In the genomic region with DNA sequence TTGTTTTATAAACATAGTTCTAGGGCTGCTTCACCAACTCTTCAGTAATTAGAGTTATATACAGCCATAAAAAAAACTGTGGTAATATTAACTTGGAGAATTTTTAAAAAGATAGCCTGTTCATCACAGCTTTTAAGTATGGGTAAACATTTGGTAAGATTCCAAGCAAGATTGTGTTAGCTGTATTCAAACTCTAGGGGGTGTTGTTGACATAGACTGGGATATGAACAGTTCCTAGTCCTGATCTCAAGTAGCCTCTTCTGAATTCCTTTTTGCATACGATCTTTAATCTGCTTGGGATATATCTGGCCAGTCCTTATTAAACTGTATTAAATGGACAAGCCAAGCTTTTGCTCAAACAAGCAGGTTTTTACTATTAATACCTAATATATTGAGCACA, we compare ENCODE assay signal across 8 cellular contexts. TPM values are rescaled to one million over a fixed set of nuclear protein-coding genes. Genes with fewer than 3 reads are reported as not detected.
DNase-seq lines count a peak whose midpoint lies in the region; ATAC-seq, FAIRE-seq and TF ChIP-seq lines count a peak whose summit lies in the region.

No MANE protein-coding gene starts in this region.

- H3K9me3 ChIP-seq in Peyer's patch (no peaks in the 10 kb centered on the region), esophagus squamous epithelium (no peaks in the 10 kb centered on the region), pancreas (no peaks in the 10 kb centered on the region)

- peaks cover 0 to 3% (median 0%) of the 10 kb centered on the region in 4 donors for H3K4me1 ChIP-seq in Peyer's patch
- peaks cover 0 to 34% (median 9%) of the 10 kb centered on the region in 3 donors for H3K4me1 ChIP-seq in esophagus squamous epithelium
- H3K4me1 ChIP-seq in pancreas = peaks cover 0 to 15% (median 11%) of the 10 kb centered on the region in 3 donors

- ATAC-seq in pancreas (peak in 3 of 4 donors; percentile 63 to 90 (median 87)), GM21825 (IDR thresholded peaks at IDR 0.05; ENCODE audit: unreplicated experiment) (no peak)

- no peaks in the 10 kb centered on the region for H3K27me3 ChIP-seq in Peyer's patch
- H3K27me3 ChIP-seq in esophagus squamous epithelium = no peaks in the 10 kb centered on the region
- no peaks in the 10 kb centered on the region for H3K27me3 ChIP-seq in pancreas

- no peak for FAIRE-seq in pancreas (lab: Jason Lieb, UNC)

- H3K36me3 ChIP-seq in Peyer's patch (peaks cover 0 to 53% (median 0%) of the 10 kb centered on the region in 3 donors), esophagus squamous epithelium (peaks cover 23 to 80% (median 29%) of the 10 kb centered on the region in 3 donors), pancreas (peaks cover 0 to 38% (median 14%) of the 10 kb centered on the region in 3 donors)

- H3K4me3 ChIP-seq in Peyer's patch (no peak overlapping the region), esophagus squamous epithelium (no peak overlapping the region), pancreas (no peak overlapping the region)

- TF ChIP-seq CTCF in GM13976 (IDR thresholded peaks at IDR 0.05; ENCODE audit: borderline replicate concordance, control extremely low read depth, extremely low read depth, insufficient read depth, missing control alignments) (peak; percentile 13), Peyer's patch (IDR thresholded peaks at IDR 0.05) (peak in 4 of 6 experiments; percentile 36 to 53 (median 52)), esophagus squamous epithelium (IDR thresholded peaks at IDR 0.05) (peak in 5 of 6 experiments; percentile 13 to 44 (median 33)), pancreas (IDR thresholded peaks at IDR 0.05) (peak in 3 of 4 donors; percentile 6 to 24 (median 10)), GM20000 (IDR thresholded peaks at IDR 0.05; ENCODE audit: extremely low read depth, missing control alignments) (no peak)

- in situ Hi-C loops in GM13976 (cut with MboI; ENCODE audit: low sequenced_read_pairs, unreplicated experiment) = no loop called here

- no peak overlapping the region for H3K27ac ChIP-seq in Peyer's patch
- peak overlapping the region in 2 of 4 donors; percentile 35 to 42 for H3K27ac ChIP-seq in esophagus squamous epithelium
- H3K27ac ChIP-seq in pancreas = peak overlapping the region in 1 of 4 donors; percentile 20

- 29 to 30% methylated on average over 1 of the region's 1 CpG for WGBS in esophagus squamous epithelium, 2 donors
- WGBS in pancreas, 2 donors = 44 to 46% methylated on average over 1 of the region's 1 CpG

- intact Hi-C loops in esophagus squamous epithelium (cut with DNase I) (no loop called here), pancreas (cut with DNase I) (no loop called here)

- no peak for TF ChIP-seq POLR2A in Peyer's patch (IDR thresholded peaks at IDR 0.05)
- TF ChIP-seq POLR2A in esophagus squamous epithelium (IDR thresholded peaks at IDR 0.05) = no peak

- DNase-seq in AG20443 (ENCODE audit: low spot score) = peak; percentile 66
- no peak for DNase-seq in GM13976 (ENCODE audit: low spot score)
- DNase-seq in Peyer's patch = no peak
- DNase-seq in esophagus squamous epithelium (lab: John Stamatoyannopoulos, UW) = no peak
- DNase-seq in pancreas = no peak
- DNase-seq in activated CD8-positive, alpha-beta memory T cell treated with anti-CD3 and anti-CD28 coated beads for 24 hours = no peak
- no peak for DNase-seq in GM20000 (ENCODE audit: low spot score)

RNA-seq across cellular contexts. Expression of gene NOP58, which starts 13.4 kb away (rescaled TPM):
- total RNA-seq in Peyer's patch (10 to 100 TPM; 18.6 to 93.3 (median 53.6) TPM), esophagus squamous epithelium (10 to 100 TPM; 35.2 to 95.2 (median 64.5) TPM), pancreas (10 to 100 TPM; 16.6 to 43.2 (median 26.7) TPM)
- 10 to 100 TPM; 67.1 to 92.7 TPM for polyA plus RNA-seq in pancreas

RNA-seq across cellular contexts. Expression of gene SUMO1, which starts 40.5 kb away (rescaled TPM):
- total RNA-seq in Peyer's patch (10 to 100 TPM; 41.9 to 80.6 (median 58.8) TPM), esophagus squamous epithelium (10 to 100 TPM; 28.8 to 82.6 (median 54.0) TPM), pancreas (10 to 100 TPM; 20.4 to 43.8 (median 27.7) TPM)
- polyA plus RNA-seq in pancreas = 10 to 100 TPM; 45.2 to 62.3 TPM
